Comparison of ENCODE assay signal across 9 cellular contexts in the genomic region with DNA sequence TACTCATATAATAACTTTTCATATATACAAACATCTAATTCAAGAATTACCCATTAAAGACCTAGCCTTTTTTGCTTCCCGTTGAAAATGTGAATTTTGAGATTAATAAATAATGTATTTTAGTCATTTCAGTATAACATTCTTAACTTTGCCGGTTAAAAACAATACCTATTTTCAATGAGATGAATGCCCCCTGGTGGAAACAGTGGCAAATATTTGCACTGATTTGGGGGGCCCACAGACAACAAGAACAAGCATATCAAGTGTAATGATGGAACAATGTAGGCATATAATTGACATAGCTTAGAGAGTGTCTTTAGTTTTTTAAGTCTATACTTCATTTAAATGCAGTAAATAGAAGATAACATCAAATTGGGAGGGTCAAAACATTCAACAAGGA.
DNase-seq lines count a peak whose midpoint lies in the region; ATAC-seq and TF ChIP-seq lines count a peak whose summit lies in the region.
"Had no signal": no experiment of that assay in that cellular context is flagged by ENCODE, and none has a peak within 500 bp of the region (broad histone marks: within the 10 kb centered on the region; RNA-seq: fewer than 3 reads in every experiment).

No MANE protein-coding gene starts in this region.

- H3K27me3 Mint-ChIP-seq in brain (no peaks in the 10 kb centered on the region), neural crest cell (ENCODE audit: low read depth) (peaks cover 7% of the 10 kb centered on the region)
- peaks cover 3 to 34% (median 21%) of the 10 kb centered on the region in 5 donors for H3K27me3 Mint-ChIP-seq in naive thymus-derived CD4-positive, alpha-beta T cell

- peak; percentile 50 to 57 for TF ChIP-seq CTCF in brain (conservative IDR thresholded peaks at IDR 0.05)
- peak; percentile 58 for TF ChIP-seq CTCF in neural crest cell (conservative IDR thresholded peaks at IDR 0.05)

- intact Hi-C loops in naive thymus-derived CD4-positive, alpha-beta T cell (cut with micrococcal nuclease), result loop anchor here in 1 of 2 donors (1.0 to 2.0 kb wide), 3 partner anchors 84 to 385 kb away; no protein-coding TSS in a partner anchor

- H3K9me3 Mint-ChIP-seq in brain (peaks cover 0 to 3% (median 0%) of the 10 kb centered on the region in 5 experiments), neural crest cell (peaks cover 4% of the 10 kb centered on the region)
- H3K9me3 Mint-ChIP-seq in naive thymus-derived CD4-positive, alpha-beta T cell, result peaks cover 0 to 2% (median 0%) of the 10 kb centered on the region in 11 donors

- H3K36me3 ChIP-seq in naive thymus-derived CD4-positive, alpha-beta T cell (ENCODE audit: control insufficient read depth in 2 of 3, insufficient read depth in 3 of 3, low read length in 3 of 3), result no peaks in the 10 kb centered on the region

- no peaks in the 10 kb centered on the region for H3K4me1 ChIP-seq in naive thymus-derived CD4-positive, alpha-beta T cell (ENCODE audit: control insufficient read depth in 2 of 2, insufficient read depth in 2 of 2, low read length in 2 of 2)
- H3K4me1 ChIP-seq: body of pancreas had no signal

- H3K4me3 ChIP-seq in naive thymus-derived CD4-positive, alpha-beta T cell (ENCODE audit: low read length), result no peak overlapping the region
- H3K4me3 ChIP-seq: body of pancreas had no signal

- CTCF ChIA-PET in naive thymus-derived CD4-positive, alpha-beta T cell (lab: Charles Lee), result no interaction called here

- peaks cover 10% of the 10 kb centered on the region for H3K36me3 Mint-ChIP-seq in brain
- H3K36me3 Mint-ChIP-seq in neural crest cell (ENCODE audit: low read depth), result peaks cover 4% of the 10 kb centered on the region
- no peaks in the 10 kb centered on the region for H3K36me3 Mint-ChIP-seq in naive thymus-derived CD4-positive, alpha-beta T cell

- POLR2A ChIA-PET in naive thymus-derived CD4-positive, alpha-beta T cell (lab: Charles Lee), result no interaction called here

- ATAC-seq in naive thymus-derived CD4-positive, alpha-beta T cell, result no peak
- no peak for ATAC-seq in GM21390 (IDR thresholded peaks at IDR 0.05; ENCODE audit: unreplicated experiment)
- ATAC-seq in HG02759 (IDR thresholded peaks at IDR 0.05; ENCODE audit: unreplicated experiment), result no peak
- ATAC-seq: body of pancreas had no signal

- H3K27ac Mint-ChIP-seq in brain, result peak overlapping the region in 1 of 5 experiments; percentile 1
- no peak overlapping the region for H3K27ac Mint-ChIP-seq in neural crest cell (ENCODE audit: unreplicated experiment)
- no peak overlapping the region for H3K27ac Mint-ChIP-seq in naive thymus-derived CD4-positive, alpha-beta T cell

- H3K9me3 ChIP-seq in naive thymus-derived CD4-positive, alpha-beta T cell (ENCODE audit: control insufficient read depth in 2 of 3, low read length in 3 of 3), result no peaks in the 10 kb centered on the region
- H3K9me3 ChIP-seq: body of pancreas had no signal

- H3K4me1 Mint-ChIP-seq in brain (peaks cover 79% of the 10 kb centered on the region), neural crest cell (peaks cover 43% of the 10 kb centered on the region)
- no peaks in the 10 kb centered on the region for H3K4me1 Mint-ChIP-seq in naive thymus-derived CD4-positive, alpha-beta T cell

- H3K27me3 ChIP-seq in naive thymus-derived CD4-positive, alpha-beta T cell (ENCODE audit: control insufficient read depth in 2 of 2, insufficient read depth in 2 of 2, low read length in 2 of 2), result no peaks in the 10 kb centered on the region
- H3K27me3 ChIP-seq: body of pancreas had no signal

- peak; percentile 5 for DNase-seq in NCI-H1092 (lab: John Stamatoyannopoulos, UW)
- no peak for DNase-seq in NCI-H1092 treated with DMSO at 0.1 percent for 48 hours (lab: John Stamatoyannopoulos, UW)
- peak; percentile 15 for DNase-seq in HT1080 (ENCODE audit: low read depth)
- no peak for DNase-seq in neural crest cell (ENCODE audit: low read depth, low spot score)
- no peak for DNase-seq in naive thymus-derived CD4-positive, alpha-beta T cell
- DNase-seq: body of pancreas had no signal

- H3K4me3 Mint-ChIP-seq in brain (no peak overlapping the region), neural crest cell (no peak overlapping the region)
- no peak overlapping the region for H3K4me3 Mint-ChIP-seq in naive thymus-derived CD4-positive, alpha-beta T cell

- no peak overlapping the region for H3K27ac ChIP-seq in naive thymus-derived CD4-positive, alpha-beta T cell (ENCODE audit: low read depth, low read length)
- H3K27ac ChIP-seq: body of pancreas had no signal

Comparison
In these comparisons a context has a peak if more than half of its experiments do, and no peak if none do; other contexts are left out.
1. DNase-seq: peak in NCI-H1092 (single experiment) and HT1080 (single experiment); none in NCI-H1092 treated with DMSO at 0.1 percent for 48 hours (single experiment), neural crest cell (single experiment) and naive thymus-derived CD4-positive, alpha-beta T cell (0 of 9).